Comparison of ENCODE assay signal across 8 cellular contexts in genomic region chr5:72955143-72955767, GRCh38. TPM values are rescaled to one million over a fixed set of nuclear protein-coding genes. Genes with fewer than 3 reads are reported as not detected.
A peak's percentile ranks its signal among the peaks of the same experiment; 100 is the strongest.
DNase-seq lines count a peak whose midpoint lies in the region; ATAC-seq and TF ChIP-seq lines count a peak whose summit lies in the region.

No MANE protein-coding gene starts in this region.

- H3K4me1 ChIP-seq in NT2/D1 (ENCODE audit: insufficient read depth, insufficient read length): no peaks in the 10 kb centered on the region
- H3K4me1 ChIP-seq in duodenal mucosa (ENCODE audit: control insufficient read depth in 1 of 2, insufficient read depth in 2 of 2, low read length in 2 of 2): peaks cover 13 to 30% of the 10 kb centered on the region in 2 donors
- peaks cover 40% of the 10 kb centered on the region for H3K4me1 ChIP-seq in mononuclear cell (ENCODE audit: insufficient read depth, low read length)

- no peaks in the 10 kb centered on the region for H3K27me3 Mint-ChIP-seq in HFFc6 (ENCODE audit: insufficient read depth)

- H3K36me3 Mint-ChIP-seq in HFFc6 (ENCODE audit: low read depth): peaks cover 12% of the 10 kb centered on the region

- peak overlapping the region; percentile 98 for H3K27ac ChIP-seq in duodenal mucosa (ENCODE audit: low read depth, low read length)

- no peak for DNase-seq in HFFc6
- DNase-seq in NT2/D1 (ENCODE audit: low read depth, low spot score): no peak
- DNase-seq in ureter (ENCODE audit: low spot score): peak; percentile 77
- no peak for DNase-seq in stimulated activated CD4-positive, alpha-beta T cell treated with anti-CD3 and anti-CD28 coated beads, Interleukin-1b, Interleukin-23, amount 100 ng/mL, for 48 hours
- DNase-seq in NCI-H69 (lab: John Stamatoyannopoulos, UW): no peak

- no peaks in the 10 kb centered on the region for H3K9me3 Mint-ChIP-seq in HFFc6

- H3K4me3 ChIP-seq in NT2/D1 (ENCODE audit: insufficient read length, low read depth): peak overlapping the region; percentile 75
- H3K4me3 ChIP-seq in duodenal mucosa (ENCODE audit: low read depth in 1 of 2, low read length in 2 of 2): peak overlapping the region; percentile 85 to 86
- H3K4me3 ChIP-seq in mononuclear cell (ENCODE audit: low read length): peak overlapping the region; percentile 76

- peaks cover 5% of the 10 kb centered on the region; the same call in 1 of the 2 replicates for H3K9me3 ChIP-seq in NT2/D1 (ENCODE audit: insufficient read depth, low read length)
- no peaks in the 10 kb centered on the region for H3K9me3 ChIP-seq in duodenal mucosa (ENCODE audit: control insufficient read depth in 1 of 2, low read length in 2 of 2)
- H3K9me3 ChIP-seq in mononuclear cell (ENCODE audit: low read depth, low read length): no peaks in the 10 kb centered on the region

- H3K36me3 ChIP-seq in NT2/D1 (ENCODE audit: insufficient read depth, insufficient read length, low read length) (no peaks in the 10 kb centered on the region), duodenal mucosa (ENCODE audit: control insufficient read depth in 1 of 2, insufficient read depth in 2 of 2, low read length in 2 of 2) (no peaks in the 10 kb centered on the region)

- H3K9ac ChIP-seq in NT2/D1 (ENCODE audit: insufficient read length, low read depth) (peak overlapping the region; percentile 85), duodenal mucosa (ENCODE audit: low read depth in 1 of 2, low read length in 2 of 2) (peak overlapping the region; percentile 92 to 97)

- no peak for TF ChIP-seq CTCF in HFFc6 (IDR thresholded peaks at IDR 0.05)

- H3K27ac Mint-ChIP-seq in HFFc6: peak overlapping the region; percentile 99

- H3K4me1 Mint-ChIP-seq in HFFc6 (ENCODE audit: low read depth): peaks cover 67% of the 10 kb centered on the region

- ATAC-seq in GM18858 (IDR thresholded peaks at IDR 0.05; ENCODE audit: unreplicated experiment): peak; percentile 32

- H3K27me3 ChIP-seq in NT2/D1 (ENCODE audit: insufficient read depth, insufficient read length) (no peaks in the 10 kb centered on the region), duodenal mucosa (ENCODE audit: control insufficient read depth in 1 of 2, insufficient read depth in 2 of 2, low read length in 2 of 2) (no peaks in the 10 kb centered on the region), mononuclear cell (ENCODE audit: insufficient read depth, low read length) (peaks cover 15% of the 10 kb centered on the region)

- H3K4me3 Mint-ChIP-seq in HFFc6: peak overlapping the region; percentile 93

RNA-seq across cellular contexts. Expression of gene FCHO2, which starts 0.6 kb away (rescaled TPM):
- total RNA-seq in HFFc6 (2021; fragmentation: NEBNext Ultra II Directional; extraction: Animal tissue kit (Norgen Biotek cat#: 25700)): 10 to 100 TPM; 16.6 to 24.8 (median 19.2) TPM
- total RNA-seq in mononuclear cell: 3.3 TPM
- total RNA-seq in ureter: 51.5 TPM
